1 cellular context compared by ENCODE assay signal in the genomic region with DNA sequence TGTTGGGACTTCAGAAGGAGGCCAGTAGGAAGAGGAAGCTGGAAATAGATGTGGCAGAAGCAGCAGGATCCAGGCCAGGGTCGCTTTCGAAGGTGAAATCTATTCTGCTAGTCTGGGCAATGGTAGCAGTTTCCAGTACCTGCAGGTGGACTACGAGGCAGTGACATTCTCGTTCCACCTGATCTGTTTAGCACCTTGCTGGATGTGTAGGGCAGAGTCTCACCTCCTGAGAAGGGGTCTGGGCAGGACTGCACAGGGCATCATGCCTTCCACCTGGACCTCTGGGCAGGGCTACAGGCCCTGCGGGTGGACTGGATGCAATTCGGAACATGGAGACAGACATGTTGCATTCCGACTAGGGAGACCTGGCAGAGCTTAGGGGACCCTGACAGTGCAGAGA.
TF ChIP-seq lines count a peak whose summit lies in the region.

No MANE protein-coding gene starts in this region.

TF ChIP-seq in IMR-90, 13 proteins besides CTCF, POLR2A, EP300 and RAD21 (continued from another document):
- TF ChIP-seq, protein P1, sequence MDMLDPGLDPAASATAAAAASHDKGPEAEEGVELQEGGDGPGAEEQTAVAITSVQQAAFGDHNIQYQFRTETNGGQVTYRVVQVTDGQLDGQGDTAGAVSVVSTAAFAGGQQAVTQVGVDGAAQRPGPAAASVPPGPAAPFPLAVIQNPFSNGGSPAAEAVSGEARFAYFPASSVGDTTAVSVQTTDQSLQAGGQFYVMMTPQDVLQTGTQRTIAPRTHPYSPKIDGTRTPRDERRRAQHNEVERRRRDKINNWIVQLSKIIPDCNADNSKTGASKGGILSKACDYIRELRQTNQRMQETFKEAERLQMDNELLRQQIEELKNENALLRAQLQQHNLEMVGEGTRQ (IDR thresholded peaks at IDR 0.05; ENCODE audit: low read depth, low read length), result no peak
- TF ChIP-seq RFX5 (IDR thresholded peaks at IDR 0.05; ENCODE audit: low read depth, low read length), result no peak
- no peak for TF ChIP-seq NFE2L2 (IDR thresholded peaks at IDR 0.05; ENCODE audit: low read depth, low read length)
- TF ChIP-seq RCOR1 (IDR thresholded peaks at IDR 0.05; ENCODE audit: insufficient replicate concordance, low read length), result no peak
- TF ChIP-seq SMC3 (IDR thresholded peaks at IDR 0.05; ENCODE audit: low read depth, low read length), result no peak
- no peak for TF ChIP-seq CHD1 (IDR thresholded peaks at IDR 0.05; ENCODE audit: low read depth, low read length)
- TF ChIP-seq CEBPB (IDR thresholded peaks at IDR 0.05; ENCODE audit: low read depth, low read length), result no peak
- no peak for TF ChIP-seq MAZ (IDR thresholded peaks at IDR 0.05; ENCODE audit: borderline replicate concordance, low read depth, low read length)
- TF ChIP-seq, protein P2, sequence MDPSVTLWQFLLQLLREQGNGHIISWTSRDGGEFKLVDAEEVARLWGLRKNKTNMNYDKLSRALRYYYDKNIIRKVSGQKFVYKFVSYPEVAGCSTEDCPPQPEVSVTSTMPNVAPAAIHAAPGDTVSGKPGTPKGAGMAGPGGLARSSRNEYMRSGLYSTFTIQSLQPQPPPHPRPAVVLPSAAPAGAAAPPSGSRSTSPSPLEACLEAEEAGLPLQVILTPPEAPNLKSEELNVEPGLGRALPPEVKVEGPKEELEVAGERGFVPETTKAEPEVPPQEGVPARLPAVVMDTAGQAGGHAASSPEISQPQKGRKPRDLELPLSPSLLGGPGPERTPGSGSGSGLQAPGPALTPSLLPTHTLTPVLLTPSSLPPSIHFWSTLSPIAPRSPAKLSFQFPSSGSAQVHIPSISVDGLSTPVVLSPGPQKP (IDR thresholded peaks at IDR 0.05; ENCODE audit: borderline replicate concordance, low read depth, low read length), result no peak
- TF ChIP-seq FOS (IDR thresholded peaks at IDR 0.05; ENCODE audit: low read depth, low read length), result no peak
- no peak for TF ChIP-seq BHLHE40 (IDR thresholded peaks at IDR 0.05; ENCODE audit: low read depth, low read length)
- TF ChIP-seq MAFK (IDR thresholded peaks at IDR 0.05; ENCODE audit: low read depth, low read length), result no peak
